ENCODE assay signal across 22 cellular contexts in genomic region chr5:150633424-150633823, GRCh38. TPM values are rescaled to one million over a fixed set of nuclear protein-coding genes. Genes with fewer than 3 reads are reported as not detected.
DNase-seq lines count a peak whose midpoint lies in the region; ATAC-seq and TF ChIP-seq lines count a peak whose summit lies in the region.
"Had no signal": no experiment of that assay in that cellular context is flagged by ENCODE, and none has a peak within 500 bp of the region (broad histone marks: within the 10 kb centered on the region; RNA-seq: fewer than 3 reads in every experiment).

No MANE protein-coding gene starts in this region.

- TF ChIP-seq POLR2A in heart left ventricle (IDR thresholded peaks at IDR 0.05) = no peak
- TF ChIP-seq POLR2A in thyroid gland (IDR thresholded peaks at IDR 0.05) = no peak

- no peaks in the 10 kb centered on the region for H3K36me3 Mint-ChIP-seq in mesothelial cell of epicardium
- H3K36me3 Mint-ChIP-seq in naive thymus-derived CD4-positive, alpha-beta T cell = no peaks in the 10 kb centered on the region
- H3K36me3 Mint-ChIP-seq: stimulated activated effector memory CD8-positive, alpha-beta T cell treated with anti-CD3 and anti-CD28 coated beads, Interleukin-12 subunit alpha, Interleukin-12 subunit beta, amount 100 ng/mL, for 72 hours had no signal

- POLR2A ChIA-PET in Panc1 (lab: Charles Lee) = no interaction called here
- POLR2A ChIA-PET in naive thymus-derived CD4-positive, alpha-beta T cell (lab: Charles Lee) = interaction anchor here (0.8 kb wide), 1 partner anchor 1307 kb away, joined by 4 read pairs; no protein-coding TSS in a partner anchor

- TF ChIP-seq CTCF in heart left ventricle (IDR thresholded peaks at IDR 0.05) = no peak
- no peak for TF ChIP-seq CTCF in Panc1 (IDR thresholded peaks at IDR 0.05)
- TF ChIP-seq CTCF in mesothelial cell of epicardium (IDR thresholded peaks at IDR 0.05; ENCODE audit: unreplicated experiment) = no peak
- no peak for TF ChIP-seq CTCF in thyroid gland (IDR thresholded peaks at IDR 0.05)

- H3K9me3 ChIP-seq in heart left ventricle = no peaks in the 10 kb centered on the region
- H3K9me3 ChIP-seq in Panc1 (ENCODE audit: control insufficient read depth, insufficient read depth, low read depth, low read length) = no peaks in the 10 kb centered on the region
- H3K9me3 ChIP-seq in naive thymus-derived CD4-positive, alpha-beta T cell (ENCODE audit: control insufficient read depth in 2 of 3, low read length in 3 of 3) = no peaks in the 10 kb centered on the region
- no peaks in the 10 kb centered on the region for H3K9me3 ChIP-seq in thyroid gland
- H3K9me3 ChIP-seq: mucosa of descending colon, pancreas, suprapubic skin had no signal

- H3K4me3 Mint-ChIP-seq in mesothelial cell of epicardium = no peak overlapping the region
- H3K4me3 Mint-ChIP-seq in naive thymus-derived CD4-positive, alpha-beta T cell = no peak overlapping the region
- H3K4me3 Mint-ChIP-seq: activated T-cell treated with anti-CD3 and anti-CD28 coated beads, Interleukin-2, amount 50 U/mL, for 4 hours; nephron progenitor cell; stimulated activated effector memory CD8-positive, alpha-beta T cell treated with anti-CD3 and anti-CD28 coated beads, Interleukin-12 subunit alpha, Interleukin-12 subunit beta, amount 100 ng/mL, for 72 hours had no signal

- peak overlapping the region; percentile 11 for H3K27ac Mint-ChIP-seq in mesothelial cell of epicardium
- H3K27ac Mint-ChIP-seq in naive thymus-derived CD4-positive, alpha-beta T cell = no peak overlapping the region
- H3K27ac Mint-ChIP-seq: nephron progenitor cell; stimulated activated effector memory CD8-positive, alpha-beta T cell treated with anti-CD3 and anti-CD28 coated beads, Interleukin-12 subunit alpha, Interleukin-12 subunit beta, amount 100 ng/mL, for 72 hours had no signal

- peaks cover 44% of the 10 kb centered on the region for H3K4me1 Mint-ChIP-seq in mesothelial cell of epicardium
- peaks cover 0 to 2% (median 0%) of the 10 kb centered on the region in 7 donors for H3K4me1 Mint-ChIP-seq in naive thymus-derived CD4-positive, alpha-beta T cell
- H3K4me1 Mint-ChIP-seq: stimulated activated effector memory CD8-positive, alpha-beta T cell treated with anti-CD3 and anti-CD28 coated beads, Interleukin-12 subunit alpha, Interleukin-12 subunit beta, amount 100 ng/mL, for 72 hours had no signal

- H3K36me3 ChIP-seq in heart left ventricle (peaks cover 0 to 36% (median 4%) of the 10 kb centered on the region in 9 donors), Panc1 (ENCODE audit: control insufficient read depth, insufficient read depth, low read length) (no peaks in the 10 kb centered on the region), thyroid gland (no peaks in the 10 kb centered on the region)
- no peaks in the 10 kb centered on the region for H3K36me3 ChIP-seq in naive thymus-derived CD4-positive, alpha-beta T cell (ENCODE audit: control insufficient read depth in 2 of 3, insufficient read depth in 3 of 3, low read length in 3 of 3)
- H3K36me3 ChIP-seq: pancreas, suprapubic skin had no signal

- BruUV-seq in Panc1 (replicated peaks; lab: Mats Ljungman, UMichigan) = no TSS peak

- no peak overlapping the region for H3K4me3 ChIP-seq in heart left ventricle
- no peak overlapping the region for H3K4me3 ChIP-seq in Panc1 (ENCODE audit: low read depth in 2 of 2, low read length in 2 of 2)
- no peak overlapping the region for H3K4me3 ChIP-seq in naive thymus-derived CD4-positive, alpha-beta T cell (ENCODE audit: low read length)
- no peak overlapping the region for H3K4me3 ChIP-seq in thyroid gland (replicated peaks in 1 of 3)
- H3K4me3 ChIP-seq: mucosa of descending colon, pancreas, suprapubic skin had no signal

- H3K4me1 ChIP-seq in heart left ventricle (peaks cover 18 to 94% (median 72%) of the 10 kb centered on the region in 12 donors), Panc1 (ENCODE audit: control insufficient read depth, insufficient read depth, low read length) (peaks cover 99% of the 10 kb centered on the region), thyroid gland (peaks cover 13 to 59% of the 10 kb centered on the region in 2 donors)
- no peaks in the 10 kb centered on the region for H3K4me1 ChIP-seq in naive thymus-derived CD4-positive, alpha-beta T cell (ENCODE audit: control insufficient read depth in 2 of 2, insufficient read depth in 2 of 2, low read length in 2 of 2)

- ATAC-seq in heart left ventricle (no peak), Right ventricle myocardium superior (ENCODE audit: poor library complexity) (no peak), Panc1 (no peak)
- ATAC-seq in naive thymus-derived CD4-positive, alpha-beta T cell = no peak
- ATAC-seq: activated T-cell treated with anti-CD3 and anti-CD28 coated beads, Interleukin-2, amount 50 U/mL, for 4 hours; mucosa of descending colon; pancreas; stimulated activated effector memory CD8-positive, alpha-beta T cell treated with anti-CD3 and anti-CD28 coated beads, Interleukin-12 subunit alpha, Interleukin-12 subunit beta, amount 100 ng/mL, for 72 hours had no signal

- intact Hi-C loops in heart left ventricle (cut with DNase I) (no loop called here), Right ventricle myocardium superior (cut with DNase I) (no loop called here), Panc1 (cut with micrococcal nuclease; ENCODE audit: unreplicated experiment) (no loop called here), thyroid gland (cut with DNase I) (no loop called here)
- intact Hi-C loops in naive thymus-derived CD4-positive, alpha-beta T cell (cut with micrococcal nuclease) = no loop called here

- DNase-seq in heart left ventricle (peak in 1 of 5 donors; percentile 19), Right ventricle myocardium superior (no peak), Panc1 (ENCODE audit: low read depth, low spot score) (no peak), mesothelial cell of epicardium (ENCODE audit: low spot score in 2 of 2, unreplicated experiment in 2 of 2) (no peak), thyroid gland (no peak), SIG-M5 treated with dmso at 0.1 percent for 504 hours (lab: John Stamatoyannopoulos, UW; ENCODE audit: unreplicated experiment) (no peak)
- no peak for DNase-seq in naive thymus-derived CD4-positive, alpha-beta T cell
- DNase-seq: activated CD4-positive, alpha-beta T cell treated with anti-CD3 and anti-CD28 coated beads for 4 hours; activated gamma-delta T cell treated with Interleukin-2 at 50 U/mL for 16 hours; activated T-cell treated with anti-CD3 and anti-CD28 coated beads, Interleukin-2, amount 50 U/mL, for 4 hours; DMS53; mucosa of descending colon; NCI-H1417; NCI-H2081 treated with DMSO at 0.1 percent for 48 hours; NCI-H82; nephron progenitor cell; stimulated activated CD4-positive, alpha-beta T cell treated with anti-CD3 and anti-CD28 coated beads, Interleukin-4, amount 100 ng/mL, for 24 hours had no signal

- H3K27ac ChIP-seq in heart left ventricle (peak overlapping the region; percentile 58 to 100 (median 98)), Panc1 (ENCODE audit: low read length) (peak overlapping the region; percentile 74), temporal lobe (ENCODE audit: low read depth, low read length) (peak overlapping the region; percentile 27), thyroid gland (no peak overlapping the region)
- H3K27ac ChIP-seq in naive thymus-derived CD4-positive, alpha-beta T cell (ENCODE audit: low read depth, low read length) = no peak overlapping the region
- H3K27ac ChIP-seq: pancreas, suprapubic skin had no signal

- H3K9me3 Mint-ChIP-seq in mesothelial cell of epicardium = no peaks in the 10 kb centered on the region
- H3K9me3 Mint-ChIP-seq in naive thymus-derived CD4-positive, alpha-beta T cell = peaks cover 0 to 2% (median 0%) of the 10 kb centered on the region in 11 donors
- H3K9me3 Mint-ChIP-seq: activated T-cell treated with anti-CD3 and anti-CD28 coated beads, Interleukin-2, amount 50 U/mL, for 4 hours; nephron progenitor cell; stimulated activated effector memory CD8-positive, alpha-beta T cell treated with anti-CD3 and anti-CD28 coated beads, Interleukin-12 subunit alpha, Interleukin-12 subunit beta, amount 100 ng/mL, for 72 hours had no signal

- CTCF ChIA-PET in Panc1 (lab: Charles Lee) = no interaction called here
- CTCF ChIA-PET in naive thymus-derived CD4-positive, alpha-beta T cell (lab: Charles Lee) = no interaction called here

- WGBS in heart left ventricle, 4 donors = 40 to 46% (median 41%) methylated on average over 1 of the region's 1 CpG
- WGBS in thyroid gland, 2 donors = 56 to 67% methylated on average over 1 of the region's 1 CpG

- H3K27me3 Mint-ChIP-seq in mesothelial cell of epicardium (ENCODE audit: low read depth) = no peaks in the 10 kb centered on the region
- peaks cover 0 to 18% (median 0%) of the 10 kb centered on the region in 5 donors for H3K27me3 Mint-ChIP-seq in naive thymus-derived CD4-positive, alpha-beta T cell

- in situ Hi-C loops in Panc1 (cut with HindIII; ENCODE audit: low pct_unique_long_range_greater_than_20kb, low sequenced_read_pairs) = no loop called here

- H3K27me3 ChIP-seq in heart left ventricle (no peaks in the 10 kb centered on the region), Panc1 (ENCODE audit: control insufficient read depth, insufficient read depth, low read length) (no peaks in the 10 kb centered on the region), thyroid gland (no peaks in the 10 kb centered on the region)
- H3K27me3 ChIP-seq in naive thymus-derived CD4-positive, alpha-beta T cell (ENCODE audit: control insufficient read depth in 2 of 2, insufficient read depth in 2 of 2, low read length in 2 of 2) = no peaks in the 10 kb centered on the region
- H3K27me3 ChIP-seq: pancreas, suprapubic skin had no signal

RNA-seq across cellular contexts. Expression of gene SYNPO, which starts 7.0 kb away (rescaled TPM):
- 100 to 1,000 TPM; 444 to 782 (median 590) TPM for total RNA-seq in heart left ventricle
- polyA plus RNA-seq in heart left ventricle = 100 to 1,000 TPM; 304 to 791 TPM
- 645 TPM for total RNA-seq in Right ventricle myocardium superior
- total RNA-seq in Panc1 (2021; ENCODE audit: unreplicated experiment) = 82.8 TPM
- 66.3 TPM for polyA plus RNA-seq in Panc1 (2012; ENCODE audit: insufficient read length)
- 84.4 to 86.6 TPM (median 85.3 TPM) in 3 replicates for total RNA-seq in mesothelial cell of epicardium
- 4.9 TPM for total RNA-seq in temporal lobe
- under 1 TPM in 4 of 5 experiments, not detected in 1; 0.07 to 0.59 (median 0.12) TPM for total RNA-seq in naive thymus-derived CD4-positive, alpha-beta T cell
- not detected for polyA plus RNA-seq in naive thymus-derived CD4-positive, alpha-beta T cell
- total RNA-seq in thyroid gland = 10 to 100 TPM in 3 of 4 donors, 1 to 10 TPM in 1; 8.8 to 19.3 (median 14.1) TPM

RNA-seq across cellular contexts. Expression of gene MYOZ3, which starts 27.6 kb away (rescaled TPM):
- total RNA-seq in heart left ventricle (10 to 100 TPM in 1 of 9 donors, 1 to 10 TPM in 8; 1.8 to 10.2 (median 5.1) TPM), Right ventricle myocardium superior (4.0 TPM), Panc1 (2021; ENCODE audit: unreplicated experiment) (1.7 TPM), mesothelial cell of epicardium (8.5 to 9.4 TPM (median 8.5 TPM) in 3 replicates), temporal lobe (3.9 TPM), thyroid gland (under 1 TPM in 3 of 4 donors, not detected in 1; 0.11 to 0.29 (median 0.13) TPM)
- 1 to 10 TPM; 1.2 to 4.6 TPM for polyA plus RNA-seq in heart left ventricle
- polyA plus RNA-seq in Panc1 (2012; ENCODE audit: insufficient read length) = 1.9 TPM
- total RNA-seq in naive thymus-derived CD4-positive, alpha-beta T cell = not detected
- polyA plus RNA-seq in naive thymus-derived CD4-positive, alpha-beta T cell = under 1 TPM in 1 of 2 donors, not detected in 1; 0.15 TPM
- total RNA-seq: G401 had no signal

Comparison
In these comparisons a context has a peak if more than half of its experiments do, and no peak if none do; other contexts are left out.
1. H3K27ac ChIP-seq: peak in heart left ventricle (12 of 12), Panc1 (single experiment) and temporal lobe (single experiment); none in naive thymus-derived CD4-positive, alpha-beta T cell (single experiment) and thyroid gland (0 of 3).